In the genomic region with DNA sequence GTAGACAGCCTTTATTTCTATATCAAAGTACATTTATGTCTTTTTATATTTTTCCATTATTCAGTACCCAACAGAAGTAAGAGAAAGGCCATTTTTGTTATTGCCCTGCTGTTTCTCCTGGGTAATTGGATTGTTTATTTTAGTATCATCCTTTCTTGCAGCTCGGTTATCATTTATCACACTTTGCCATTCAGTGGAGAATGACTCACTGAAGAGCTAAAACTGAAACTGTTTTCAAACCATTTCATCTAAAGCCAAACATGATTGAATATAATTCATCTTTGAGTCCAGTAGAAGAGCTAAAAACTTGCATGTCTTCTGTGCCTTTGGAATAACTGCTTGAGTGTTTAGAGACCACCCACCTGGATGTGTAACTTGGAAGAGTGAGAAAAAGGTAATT, we compare ENCODE assay signal across 1 cellular context.
TF ChIP-seq lines count a peak whose summit lies in the region.

No MANE protein-coding gene starts in this region.

TF ChIP-seq in GM23338, 12 proteins besides CTCF, POLR2A, EP300 and RAD21 (continued from another document):
- TF ChIP-seq, protein P1, sequence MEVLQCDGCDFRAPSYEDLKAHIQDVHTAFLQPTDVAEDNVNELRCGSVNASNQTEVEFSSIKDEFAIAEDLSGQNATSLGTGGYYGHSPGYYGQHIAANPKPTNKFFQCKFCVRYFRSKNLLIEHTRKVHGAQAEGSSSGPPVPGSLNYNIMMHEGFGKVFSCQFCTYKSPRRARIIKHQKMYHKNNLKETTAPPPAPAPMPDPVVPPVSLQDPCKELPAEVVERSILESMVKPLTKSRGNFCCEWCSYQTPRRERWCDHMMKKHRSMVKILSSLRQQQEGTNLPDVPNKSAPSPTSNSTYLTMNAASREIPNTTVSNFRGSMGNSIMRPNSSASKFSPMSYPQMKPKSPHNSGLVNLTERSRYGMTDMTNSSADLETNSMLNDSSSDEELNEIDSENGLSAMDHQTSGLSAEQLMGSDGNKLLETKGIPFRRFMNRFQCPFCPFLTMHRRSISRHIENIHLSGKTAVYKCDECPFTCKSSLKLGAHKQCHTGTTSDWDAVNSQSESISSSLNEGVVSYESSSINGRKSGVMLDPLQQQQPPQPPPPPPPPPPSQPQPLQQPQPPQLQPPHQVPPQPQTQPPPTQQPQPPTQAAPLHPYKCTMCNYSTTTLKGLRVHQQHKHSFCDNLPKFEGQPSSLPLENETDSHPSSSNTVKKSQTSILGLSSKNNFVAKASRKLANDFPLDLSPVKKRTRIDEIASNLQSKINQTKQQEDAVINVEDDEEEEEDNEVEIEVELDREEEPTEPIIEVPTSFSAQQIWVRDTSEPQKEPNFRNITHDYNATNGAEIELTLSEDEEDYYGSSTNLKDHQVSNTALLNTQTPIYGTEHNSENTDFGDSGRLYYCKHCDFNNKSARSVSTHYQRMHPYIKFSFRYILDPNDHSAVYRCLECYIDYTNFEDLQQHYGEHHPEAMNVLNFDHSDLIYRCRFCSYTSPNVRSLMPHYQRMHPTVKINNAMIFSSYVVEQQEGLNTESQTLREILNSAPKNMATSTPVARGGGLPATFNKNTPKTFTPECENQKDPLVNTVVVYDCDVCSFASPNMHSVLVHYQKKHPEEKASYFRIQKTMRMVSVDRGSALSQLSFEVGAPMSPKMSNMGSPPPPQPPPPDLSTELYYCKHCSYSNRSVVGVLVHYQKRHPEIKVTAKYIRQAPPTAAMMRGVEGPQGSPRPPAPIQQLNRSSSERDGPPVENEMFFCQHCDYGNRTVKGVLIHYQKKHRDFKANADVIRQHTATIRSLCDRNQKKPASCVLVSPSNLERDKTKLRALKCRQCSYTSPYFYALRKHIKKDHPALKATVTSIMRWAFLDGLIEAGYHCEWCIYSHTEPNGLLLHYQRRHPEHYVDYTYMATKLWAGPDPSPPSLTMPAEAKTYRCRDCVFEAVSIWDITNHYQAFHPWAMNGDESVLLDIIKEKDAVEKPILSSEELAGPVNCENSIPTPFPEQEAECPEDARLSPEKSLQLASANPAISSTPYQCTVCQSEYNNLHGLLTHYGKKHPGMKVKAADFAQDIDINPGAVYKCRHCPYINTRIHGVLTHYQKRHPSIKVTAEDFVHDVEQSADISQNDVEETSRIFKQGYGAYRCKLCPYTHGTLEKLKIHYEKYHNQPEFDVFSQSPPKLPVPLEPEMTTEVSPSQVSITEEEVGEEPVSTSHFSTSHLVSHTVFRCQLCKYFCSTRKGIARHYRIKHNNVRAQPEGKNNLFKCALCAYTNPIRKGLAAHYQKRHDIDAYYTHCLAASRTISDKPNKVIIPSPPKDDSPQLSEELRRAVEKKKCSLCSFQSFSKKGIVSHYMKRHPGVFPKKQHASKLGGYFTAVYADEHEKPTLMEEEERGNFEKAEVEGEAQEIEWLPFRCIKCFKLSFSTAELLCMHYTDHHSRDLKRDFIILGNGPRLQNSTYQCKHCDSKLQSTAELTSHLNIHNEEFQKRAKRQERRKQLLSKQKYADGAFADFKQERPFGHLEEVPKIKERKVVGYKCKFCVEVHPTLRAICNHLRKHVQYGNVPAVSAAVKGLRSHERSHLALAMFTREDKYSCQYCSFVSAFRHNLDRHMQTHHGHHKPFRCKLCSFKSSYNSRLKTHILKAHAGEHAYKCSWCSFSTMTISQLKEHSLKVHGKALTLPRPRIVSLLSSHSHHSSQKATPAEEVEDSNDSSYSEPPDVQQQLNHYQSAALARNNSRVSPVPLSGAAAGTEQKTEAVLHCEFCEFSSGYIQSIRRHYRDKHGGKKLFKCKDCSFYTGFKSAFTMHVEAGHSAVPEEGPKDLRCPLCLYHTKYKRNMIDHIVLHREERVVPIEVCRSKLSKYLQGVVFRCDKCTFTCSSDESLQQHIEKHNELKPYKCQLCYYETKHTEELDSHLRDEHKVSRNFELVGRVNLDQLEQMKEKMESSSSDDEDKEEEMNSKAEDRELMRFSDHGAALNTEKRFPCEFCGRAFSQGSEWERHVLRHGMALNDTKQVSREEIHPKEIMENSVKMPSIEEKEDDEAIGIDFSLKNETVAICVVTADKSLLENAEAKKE (CRISPR knock-in tag; IDR thresholded peaks at IDR 0.05), result no peak
- TF ChIP-seq, protein P2, sequence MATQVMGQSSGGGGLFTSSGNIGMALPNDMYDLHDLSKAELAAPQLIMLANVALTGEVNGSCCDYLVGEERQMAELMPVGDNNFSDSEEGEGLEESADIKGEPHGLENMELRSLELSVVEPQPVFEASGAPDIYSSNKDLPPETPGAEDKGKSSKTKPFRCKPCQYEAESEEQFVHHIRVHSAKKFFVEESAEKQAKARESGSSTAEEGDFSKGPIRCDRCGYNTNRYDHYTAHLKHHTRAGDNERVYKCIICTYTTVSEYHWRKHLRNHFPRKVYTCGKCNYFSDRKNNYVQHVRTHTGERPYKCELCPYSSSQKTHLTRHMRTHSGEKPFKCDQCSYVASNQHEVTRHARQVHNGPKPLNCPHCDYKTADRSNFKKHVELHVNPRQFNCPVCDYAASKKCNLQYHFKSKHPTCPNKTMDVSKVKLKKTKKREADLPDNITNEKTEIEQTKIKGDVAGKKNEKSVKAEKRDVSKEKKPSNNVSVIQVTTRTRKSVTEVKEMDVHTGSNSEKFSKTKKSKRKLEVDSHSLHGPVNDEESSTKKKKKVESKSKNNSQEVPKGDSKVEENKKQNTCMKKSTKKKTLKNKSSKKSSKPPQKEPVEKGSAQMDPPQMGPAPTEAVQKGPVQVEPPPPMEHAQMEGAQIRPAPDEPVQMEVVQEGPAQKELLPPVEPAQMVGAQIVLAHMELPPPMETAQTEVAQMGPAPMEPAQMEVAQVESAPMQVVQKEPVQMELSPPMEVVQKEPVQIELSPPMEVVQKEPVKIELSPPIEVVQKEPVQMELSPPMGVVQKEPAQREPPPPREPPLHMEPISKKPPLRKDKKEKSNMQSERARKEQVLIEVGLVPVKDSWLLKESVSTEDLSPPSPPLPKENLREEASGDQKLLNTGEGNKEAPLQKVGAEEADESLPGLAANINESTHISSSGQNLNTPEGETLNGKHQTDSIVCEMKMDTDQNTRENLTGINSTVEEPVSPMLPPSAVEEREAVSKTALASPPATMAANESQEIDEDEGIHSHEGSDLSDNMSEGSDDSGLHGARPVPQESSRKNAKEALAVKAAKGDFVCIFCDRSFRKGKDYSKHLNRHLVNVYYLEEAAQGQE (IDR thresholded peaks at IDR 0.05; ENCODE audit: unreplicated experiment), result no peak
- TF ChIP-seq EZH2phosphoT487 (IDR thresholded peaks at IDR 0.05; ENCODE audit: unreplicated experiment), result no peak
- TF ChIP-seq, protein P3, sequence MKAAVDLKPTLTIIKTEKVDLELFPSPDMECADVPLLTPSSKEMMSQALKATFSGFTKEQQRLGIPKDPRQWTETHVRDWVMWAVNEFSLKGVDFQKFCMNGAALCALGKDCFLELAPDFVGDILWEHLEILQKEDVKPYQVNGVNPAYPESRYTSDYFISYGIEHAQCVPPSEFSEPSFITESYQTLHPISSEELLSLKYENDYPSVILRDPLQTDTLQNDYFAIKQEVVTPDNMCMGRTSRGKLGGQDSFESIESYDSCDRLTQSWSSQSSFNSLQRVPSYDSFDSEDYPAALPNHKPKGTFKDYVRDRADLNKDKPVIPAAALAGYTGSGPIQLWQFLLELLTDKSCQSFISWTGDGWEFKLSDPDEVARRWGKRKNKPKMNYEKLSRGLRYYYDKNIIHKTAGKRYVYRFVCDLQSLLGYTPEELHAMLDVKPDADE (IDR thresholded peaks at IDR 0.05), result no peak
- no peak for TF ChIP-seq POLR2AphosphoS5 (IDR thresholded peaks at IDR 0.05; ENCODE audit: low read depth)
- no peak for TF ChIP-seq NANOG (IDR thresholded peaks at IDR 0.05; ENCODE audit: borderline replicate concordance)
- TF ChIP-seq ZNF331 (CRISPR knock-in tag; IDR thresholded peaks at IDR 0.05; ENCODE audit: low read depth), result no peak
TF ChIP-seq in GM23338: peak in this region for 0.
